ENCODE assay signal across 1 cellular context in genomic region chr2:218959761-218960195, GRCh38.
TF ChIP-seq lines count a peak whose summit lies in the region.

No MANE protein-coding gene starts in this region.

TF ChIP-seq in WTC11, 78 proteins besides CTCF, POLR2A, EP300 and RAD21 (continued from another document):
- no peak for TF ChIP-seq HMGXB4 (CRISPR knock-in tag; IDR thresholded peaks at IDR 0.05)
- TF ChIP-seq ERG (CRISPR knock-in tag; IDR thresholded peaks at IDR 0.05): no peak
- no peak for TF ChIP-seq TEAD1 (CRISPR knock-in tag; IDR thresholded peaks at IDR 0.05)
- no peak for TF ChIP-seq GRHL2 (CRISPR knock-in tag; IDR thresholded peaks at IDR 0.05; ENCODE audit: insufficient replicate concordance, severe bottlenecking)
- TF ChIP-seq SMAD4 (CRISPR knock-in tag; IDR thresholded peaks at IDR 0.05): no peak
- TF ChIP-seq ZNF121 (CRISPR knock-in tag; IDR thresholded peaks at IDR 0.05): no peak
- TF ChIP-seq ZNF263 (CRISPR knock-in tag; IDR thresholded peaks at IDR 0.05; ENCODE audit: low read depth): no peak
- TF ChIP-seq ZMAT4 (CRISPR knock-in tag; IDR thresholded peaks at IDR 0.05): no peak
- no peak for TF ChIP-seq IRF2 (CRISPR knock-in tag; IDR thresholded peaks at IDR 0.05; ENCODE audit: borderline replicate concordance, low read depth)
